In genomic region chr22:20656902-20657836, GRCh38 we compare ENCODE assay signal across 23 cellular contexts.
DNase-seq lines count a peak whose midpoint lies in the region; ATAC-seq lines count a peak whose summit lies in the region.
"Had no signal": no experiment of that assay in that cellular context is flagged by ENCODE, and none has a peak within 500 bp of the region (broad histone marks: within the 10 kb centered on the region; RNA-seq: fewer than 3 reads in every experiment).

No MANE protein-coding gene starts in this region.

- H3K36me3 ChIP-seq in Karpas-422 (ENCODE audit: insufficient read depth, low read length) (no peaks in the 10 kb centered on the region), mesenchymal stem cell (ENCODE audit: control insufficient read depth in 1 of 2, insufficient read depth in 2 of 2, low read depth in 1 of 2, low read length in 2 of 2) (no peaks in the 10 kb centered on the region)
- H3K36me3 ChIP-seq: BE2C, lower lobe of right lung, thyroid gland had no signal

- WGBS in mesenchymal stem cell = 87% methylated on average over 17 of the region's 17 CpGs

- H3K14ac ChIP-seq in mesenchymal stem cell (ENCODE audit: low read length in 2 of 2) = no peak overlapping the region

- H3K4me2 ChIP-seq in Karpas-422 (ENCODE audit: low read depth, low read length, poor library complexity, severe bottlenecking) (no peak overlapping the region), mesenchymal stem cell (ENCODE audit: low read length, poor library complexity, severe bottlenecking) (no peak overlapping the region)

- H2AFZ ChIP-seq in Karpas-422 (ENCODE audit: low read length) (no peak overlapping the region), mesenchymal stem cell (ENCODE audit: low read depth, low read length) (no peak overlapping the region)

- no peaks in the 10 kb centered on the region for H4K20me1 ChIP-seq in Karpas-422 (ENCODE audit: insufficient read depth, low read depth, low read length)

- peak in 1 of 2 donors; percentile 28 for ATAC-seq in natural killer cell treated with Interleukin-12 subunit alpha and Interleukin-12 subunit beta and Interleukin-15 and Interleukin-18, amount 100 ng/mL, for 72 hours
- ATAC-seq in GM18909 (IDR thresholded peaks at IDR 0.05; ENCODE audit: poor library complexity, unreplicated experiment) (no peak), esophagus mucosa (no peak)
- ATAC-seq: activated CD4-positive, alpha-beta T cell treated with anti-CD3 and anti-CD28 coated beads for 36 hours; activated naive CD8-positive, alpha-beta T cell treated with anti-CD3 and anti-CD28 coated beads, Interleukin-2, amount 50 U/mL, for 24 hours; Right ventricle myocardium inferior had no signal

- no peak overlapping the region for H2BK12ac ChIP-seq in mesenchymal stem cell (ENCODE audit: low read length in 2 of 2)

- no peak overlapping the region for H4K91ac ChIP-seq in mesenchymal stem cell (ENCODE audit: low read length)

- H3K4me1 ChIP-seq in Karpas-422 (ENCODE audit: low read length) (no peaks in the 10 kb centered on the region), mesenchymal stem cell (ENCODE audit: control insufficient read depth, insufficient read depth, low read depth, low read length) (no peaks in the 10 kb centered on the region)
- H3K4me1 ChIP-seq: BE2C, lower lobe of right lung had no signal

- no peaks in the 10 kb centered on the region for H3K36me3 Mint-ChIP-seq in natural killer cell treated with Interleukin-12 subunit alpha and Interleukin-12 subunit beta and Interleukin-15 and Interleukin-18, amount 100 ng/mL, for 72 hours

- H3K27ac ChIP-seq in Karpas-422 (ENCODE audit: low read length) (no peak overlapping the region), mesenchymal stem cell (ENCODE audit: low read length, poor library complexity, severe bottlenecking) (no peak overlapping the region)
- H3K27ac ChIP-seq: lower lobe of right lung, thyroid gland had no signal

- no peaks in the 10 kb centered on the region for H3K79me1 ChIP-seq in mesenchymal stem cell (replicated peaks; ENCODE audit: low read length, poor library complexity, severe bottlenecking)

- peak; percentile 24 for DNase-seq in D341Med (ENCODE audit: low spot score)
- peak; percentile 76 for DNase-seq in Karpas-422
- peak; percentile 35 for DNase-seq in SK-N-DZ (ENCODE audit: low spot score)
- DNase-seq in natural killer cell treated with Interleukin-12 subunit alpha and Interleukin-12 subunit beta and Interleukin-15 and Interleukin-18, amount 100 ng/mL, for 72 hours (ENCODE audit: low spot score) = no peak
- DNase-seq in mesenchymal stem cell = no peak
- DNase-seq in posterior cingulate gyrus = no peak
- DNase-seq: activated CD4-positive, alpha-beta T cell treated with anti-CD3 and anti-CD28 coated beads for 36 hours; activated naive CD8-positive, alpha-beta T cell treated with anti-CD3 and anti-CD28 coated beads, Interleukin-2, amount 50 U/mL, for 24 hours; activated T-cell treated with anti-CD3 and anti-CD28 coated beads, Interleukin-2, amount 50 U/mL, for 24 hours; BE2C; DMS79 treated with DMSO at 0.1 percent for 48 hours; effector memory CD4-positive, alpha-beta T cell; lower lobe of right lung; NCI-H187; NCI-H748 treated with DMSO at 0.1 percent for 48 hours; nephron progenitor cell; retina; stimulated activated CD4-positive, alpha-beta T cell treated with anti-CD3 and anti-CD28 coated beads, Interleukin-2, amount 100 ng/mL, for 48 hours; thyroid gland had no signal

- H4K8ac ChIP-seq in mesenchymal stem cell (ENCODE audit: low read length) = no peak overlapping the region

- H3K9ac ChIP-seq in Karpas-422 (ENCODE audit: low read length) = no peak overlapping the region
- H3K9ac ChIP-seq in mesenchymal stem cell (ENCODE audit: low read length) = no peak overlapping the region

- H2AK5ac ChIP-seq in mesenchymal stem cell (ENCODE audit: low read length, severe bottlenecking) = no peak overlapping the region

- H3K27me3 ChIP-seq in Karpas-422 (ENCODE audit: low read length) = 0 out of 2 replicates have a peak, but pooled peaks cover 3% of the 10 kb centered on the region
- H3K27me3 ChIP-seq in mesenchymal stem cell (ENCODE audit: control insufficient read depth in 1 of 2, insufficient read depth in 1 of 2, low read length in 2 of 2) = peaks cover 15 to 52% of the 10 kb centered on the region in 2 experiments
- H3K27me3 ChIP-seq: thyroid gland had no signal

- no peak overlapping the region for H2BK15ac ChIP-seq in mesenchymal stem cell (ENCODE audit: low read depth, poor library complexity, severe bottlenecking)

- H3K27me3 Mint-ChIP-seq in natural killer cell treated with Interleukin-12 subunit alpha and Interleukin-12 subunit beta and Interleukin-15 and Interleukin-18, amount 100 ng/mL, for 72 hours = peaks cover 19 to 42% of the 10 kb centered on the region in 2 donors

- H3K9me3 ChIP-seq in Karpas-422 (ENCODE audit: low read length) (no peaks in the 10 kb centered on the region; the same call in 1 of the 2 replicates), mesenchymal stem cell (ENCODE audit: control insufficient read depth, low read length) (no peaks in the 10 kb centered on the region)
- H3K9me3 ChIP-seq: BE2C, lower lobe of right lung, thyroid gland had no signal

- no peaks in the 10 kb centered on the region for H3K79me2 ChIP-seq in Karpas-422 (ENCODE audit: low read length)

- H3K4me3 Mint-ChIP-seq in natural killer cell treated with Interleukin-12 subunit alpha and Interleukin-12 subunit beta and Interleukin-15 and Interleukin-18, amount 100 ng/mL, for 72 hours = peak overlapping the region; percentile 19
- H3K4me3 Mint-ChIP-seq: activated CD4-positive, alpha-beta T cell treated with anti-CD3 and anti-CD28 coated beads for 36 hours; activated naive CD8-positive, alpha-beta T cell treated with anti-CD3 and anti-CD28 coated beads, Interleukin-2, amount 50 U/mL, for 24 hours; activated T-cell treated with anti-CD3 and anti-CD28 coated beads, Interleukin-2, amount 50 U/mL, for 24 hours; nephron progenitor cell; T-helper 2 cell treated with Interferon-gamma antibody and Interleukin-4, amounts not matched to agents 5 μg/mL and 100 μg/mL, for 36 hours had no signal

- intact Hi-C loops in posterior cingulate gyrus (cut with DNase I) = no loop called here

- H3K18ac ChIP-seq in mesenchymal stem cell (ENCODE audit: low read depth in 1 of 2, low read length in 2 of 2) = no peak overlapping the region

- H3K4ac ChIP-seq in mesenchymal stem cell (ENCODE audit: low read depth in 1 of 2, low read length in 2 of 2) = no peak overlapping the region

- H3K4me3 ChIP-seq in Karpas-422 (ENCODE audit: low read length) = no peak overlapping the region
- no peak overlapping the region for H3K4me3 ChIP-seq in mesenchymal stem cell (ENCODE audit: insufficient read depth in 1 of 2, low read depth in 1 of 2, low read length in 2 of 2)
- H3K4me3 ChIP-seq: lower lobe of right lung, thyroid gland had no signal

- H2BK5ac ChIP-seq in mesenchymal stem cell (ENCODE audit: low read depth, low read length, poor library complexity, severe bottlenecking) = no peak overlapping the region

- H3K9me3 Mint-ChIP-seq in natural killer cell treated with Interleukin-12 subunit alpha and Interleukin-12 subunit beta and Interleukin-15 and Interleukin-18, amount 100 ng/mL, for 72 hours = no peaks in the 10 kb centered on the region
- H3K9me3 Mint-ChIP-seq: activated naive CD8-positive, alpha-beta T cell treated with anti-CD3 and anti-CD28 coated beads, Interleukin-2, amount 50 U/mL, for 24 hours; activated T-cell treated with anti-CD3 and anti-CD28 coated beads, Interleukin-2, amount 50 U/mL, for 24 hours; T-helper 2 cell treated with Interferon-gamma antibody and Interleukin-4, amounts not matched to agents 5 μg/mL and 100 μg/mL, for 36 hours had no signal

- no peaks in the 10 kb centered on the region for H3K9me2 ChIP-seq in Karpas-422 (replicated peaks; ENCODE audit: insufficient read depth, low read length)

- no peak overlapping the region for H3K27ac Mint-ChIP-seq in natural killer cell treated with Interleukin-12 subunit alpha and Interleukin-12 subunit beta and Interleukin-15 and Interleukin-18, amount 100 ng/mL, for 72 hours
- H3K27ac Mint-ChIP-seq: activated CD4-positive, alpha-beta T cell treated with anti-CD3 and anti-CD28 coated beads for 36 hours; activated naive CD8-positive, alpha-beta T cell treated with anti-CD3 and anti-CD28 coated beads, Interleukin-2, amount 50 U/mL, for 24 hours; activated T-cell treated with anti-CD3 and anti-CD28 coated beads, Interleukin-2, amount 50 U/mL, for 24 hours; nephron progenitor cell; T-helper 2 cell treated with Interferon-gamma antibody and Interleukin-4, amounts not matched to agents 5 μg/mL and 100 μg/mL, for 36 hours had no signal

- no peak overlapping the region for H2BK120ac ChIP-seq in mesenchymal stem cell (ENCODE audit: low read depth, low read length)

- H3K4me1 Mint-ChIP-seq in natural killer cell treated with Interleukin-12 subunit alpha and Interleukin-12 subunit beta and Interleukin-15 and Interleukin-18, amount 100 ng/mL, for 72 hours (ENCODE audit: low read depth in 2 of 2) = no peaks in the 10 kb centered on the region
- H3K4me1 Mint-ChIP-seq: activated CD4-positive, alpha-beta T cell treated with anti-CD3 and anti-CD28 coated beads for 36 hours; activated naive CD8-positive, alpha-beta T cell treated with anti-CD3 and anti-CD28 coated beads, Interleukin-2, amount 50 U/mL, for 24 hours; nephron progenitor cell had no signal

- no peak overlapping the region for H3K23ac ChIP-seq in mesenchymal stem cell (ENCODE audit: low read length in 2 of 2)

Comparison
In these comparisons a context has a peak if more than half of its experiments do, and no peak if none do; other contexts are left out.
1. DNase-seq: peak in D341Med (single experiment), Karpas-422 (single experiment) and SK-N-DZ (single experiment); none in natural killer cell treated with Interleukin-12 subunit alpha and Interleukin-12 subunit beta and Interleukin-15 and Interleukin-18, amount 100 ng/mL, for 72 hours (single experiment), mesenchymal stem cell (single experiment) and posterior cingulate gyrus (0 of 10).